In the genomic region with DNA sequence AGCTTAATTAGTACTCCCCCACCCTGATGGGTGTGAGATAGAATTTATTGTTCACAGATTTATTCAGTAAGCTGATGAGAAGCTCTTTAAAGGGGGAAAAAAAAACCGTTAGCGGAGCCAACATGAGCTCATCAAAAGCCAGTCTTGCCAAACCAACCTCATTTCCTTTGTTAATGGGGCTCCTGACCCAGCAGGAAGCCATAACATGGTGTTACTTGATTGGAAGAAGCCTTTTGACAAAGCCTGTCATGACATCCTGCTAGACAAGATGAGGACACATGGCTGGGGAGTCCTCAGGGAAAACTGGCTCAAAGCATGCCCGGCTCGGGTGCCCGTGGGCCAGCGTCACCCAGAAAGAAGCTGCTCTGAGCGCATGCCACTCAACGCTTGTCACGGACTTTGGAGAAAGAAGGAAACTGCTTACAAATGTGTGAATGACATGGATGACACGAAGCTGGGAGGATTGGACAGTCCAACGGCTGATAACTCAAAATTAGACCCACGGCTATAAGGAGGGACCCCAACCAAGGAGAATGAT, we compare ENCODE assay signal across 23 cellular contexts.
DNase-seq lines count a peak whose midpoint lies in the region; ATAC-seq and TF ChIP-seq lines count a peak whose summit lies in the region.
"Had no signal": no experiment of that assay in that cellular context is flagged by ENCODE, and none has a peak within 500 bp of the region (broad histone marks: within the 10 kb centered on the region; RNA-seq: fewer than 3 reads in every experiment).

No MANE protein-coding gene starts in this region.

- no peaks in the 10 kb centered on the region for H3K4me1 Mint-ChIP-seq in stimulated activated naive CD8-positive, alpha-beta T cell treated with anti-CD3 and anti-CD28 coated beads, Interleukin-15, amount 100 ng/mL, for 72 hours
- H3K4me1 Mint-ChIP-seq: activated naive CD4-positive, alpha-beta T cell treated with anti-CD3 and anti-CD28 coated beads, Interleukin-2, amount 10 ng/mL, durations not matched to agents 7 days and 5 days; CD4-positive, alpha-beta memory T cell had no signal

- H3K4me3 Mint-ChIP-seq in stimulated activated naive CD8-positive, alpha-beta T cell treated with anti-CD3 and anti-CD28 coated beads, Interleukin-15, amount 100 ng/mL, for 72 hours, result no peak overlapping the region
- H3K4me3 Mint-ChIP-seq: activated naive CD4-positive, alpha-beta T cell treated with anti-CD3 and anti-CD28 coated beads, Interleukin-2, amount 10 ng/mL, durations not matched to agents 7 days and 5 days; CD4-positive, alpha-beta memory T cell; GM23338 had no signal

- no peak overlapping the region for H3K27ac Mint-ChIP-seq in stimulated activated naive CD8-positive, alpha-beta T cell treated with anti-CD3 and anti-CD28 coated beads, Interleukin-15, amount 100 ng/mL, for 72 hours
- H3K27ac Mint-ChIP-seq: activated naive CD4-positive, alpha-beta T cell treated with anti-CD3 and anti-CD28 coated beads, Interleukin-2, amount 10 ng/mL, durations not matched to agents 7 days and 5 days; CD4-positive, alpha-beta memory T cell; GM23338 had no signal

- peak; percentile 18 for DNase-seq in A172 (ENCODE audit: low spot score)
- DNase-seq in GM03348 (ENCODE audit: low spot score), result peak; percentile 67
- DNase-seq in NCI-H2029 treated with DMSO at 0.1 percent for 48 hours (lab: John Stamatoyannopoulos, UW), result peak; percentile 38
- peak; percentile 50 for DNase-seq in fibroblast of mammary gland (ENCODE audit: low read depth)
- no peak for DNase-seq in stimulated activated naive CD8-positive, alpha-beta T cell treated with anti-CD3 and anti-CD28 coated beads, Interleukin-15, amount 100 ng/mL, for 72 hours
- no peak for DNase-seq in NCI-H1048 (lab: John Stamatoyannopoulos, UW)
- DNase-seq in effector CD8-positive, alpha-beta T cell (lab: John Stamatoyannopoulos, UW), result no peak
- DNase-seq: activated CD4-positive, CD25-positive, alpha-beta regulatory T cell treated with anti-CD3 and anti-CD28 coated beads, Interleukin-2, amount 50 U/mL, for 72 hours; activated CD8-positive, alpha-beta memory T cell treated with anti-CD3 and anti-CD28 coated beads for 24 hours; activated naive CD4-positive, alpha-beta T cell treated with anti-CD3 and anti-CD28 coated beads, Interleukin-2, amount 10 ng/mL, durations not matched to agents 7 days and 5 days; activated T-cell treated with anti-CD3 and anti-CD28 coated beads, Interleukin-2, amount 50 U/mL, for 48 hours; CD4-positive, alpha-beta memory T cell; DND-41; hypothalamus; kidney; NCI-H1436 treated with DMSO at 0.1 percent for 48 hours; stimulated activated CD4-positive, alpha-beta T cell treated with anti-CD3 and anti-CD28 coated beads, Interleukin-4, amount 100 ng/mL, for 1 hour; stomach had no signal

- H3K4me3 ChIP-seq in fibroblast of mammary gland (ENCODE audit: control insufficient read depth, low read depth, low read length), result no peak overlapping the region
- H3K4me3 ChIP-seq: ascending aorta, GM23338, prostate gland, skin epidermis, stomach had no signal

- no peak for ATAC-seq in HG02623 (IDR thresholded peaks at IDR 0.05; ENCODE audit: unreplicated experiment)
- ATAC-seq in stimulated activated naive CD8-positive, alpha-beta T cell treated with anti-CD3 and anti-CD28 coated beads, Interleukin-15, amount 100 ng/mL, for 72 hours, result no peak

- no peak for TF ChIP-seq CTCF in fibroblast of mammary gland (conservative IDR thresholded peaks at IDR 0.05; ENCODE audit: control insufficient read depth, insufficient read depth, low read depth, low read length)

- peaks cover 0 to 3% of the 10 kb centered on the region in 2 donors for H3K9me3 Mint-ChIP-seq in stimulated activated naive CD8-positive, alpha-beta T cell treated with anti-CD3 and anti-CD28 coated beads, Interleukin-15, amount 100 ng/mL, for 72 hours
- H3K9me3 Mint-ChIP-seq: activated naive CD4-positive, alpha-beta T cell treated with anti-CD3 and anti-CD28 coated beads, Interleukin-2, amount 10 ng/mL, durations not matched to agents 7 days and 5 days; CD4-positive, alpha-beta memory T cell; GM23338 had no signal

- H3K27me3 Mint-ChIP-seq in stimulated activated naive CD8-positive, alpha-beta T cell treated with anti-CD3 and anti-CD28 coated beads, Interleukin-15, amount 100 ng/mL, for 72 hours, result no peaks in the 10 kb centered on the region

Comparison
In these comparisons a context has a peak if more than half of its experiments do, and no peak if none do; other contexts are left out.
1. DNase-seq: peak in A172 (single experiment), GM03348 (single experiment), NCI-H2029 treated with DMSO at 0.1 percent for 48 hours (single experiment) and fibroblast of mammary gland (single experiment); none in stimulated activated naive CD8-positive, alpha-beta T cell treated with anti-CD3 and anti-CD28 coated beads, Interleukin-15, amount 100 ng/mL, for 72 hours (0 of 2), NCI-H1048 (single experiment) and effector CD8-positive, alpha-beta T cell (single experiment).